ENCODE assay signal across 23 cellular contexts in the genomic region with DNA sequence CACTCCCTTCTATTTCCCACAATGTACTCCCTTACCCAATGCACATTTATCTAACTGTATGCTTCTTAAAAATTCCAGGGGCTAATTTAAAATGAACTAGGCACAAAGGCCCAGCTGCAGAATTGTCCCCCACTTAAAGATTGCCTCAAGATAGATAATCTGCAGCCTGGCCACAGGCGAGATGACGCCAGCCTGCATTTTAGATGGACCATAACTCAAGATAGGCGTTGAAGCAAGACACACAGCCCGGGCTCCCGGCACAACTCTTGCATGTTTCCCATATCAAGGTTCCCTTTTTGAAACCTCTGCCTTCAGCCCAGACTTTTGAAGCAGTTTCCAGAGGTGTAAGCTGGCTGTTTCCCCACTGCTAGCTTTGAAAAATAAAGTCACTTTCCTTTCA.
"Had no signal": no experiment of that assay in that cellular context is flagged by ENCODE, and none has a peak within 500 bp of the region (broad histone marks: within the 10 kb centered on the region; RNA-seq: fewer than 3 reads in every experiment).

No MANE protein-coding gene starts in this region.

- H3K4me3 Mint-ChIP-seq: activated B cell treated with CpG ODN at 0.5 μM for 24 hours; activated naive CD8-positive, alpha-beta T cell treated with anti-CD3 and anti-CD28 coated beads, Interleukin-2, amount 10 ng/mL, durations not matched to agents 7 days and 5 days; activated T-cell treated with anti-CD3 and anti-CD28 coated beads, Interleukin-2, amount 50 U/mL, for 4 hours; endodermal cell; natural killer cell; stimulated activated naive CD8-positive, alpha-beta T cell treated with anti-CD3 and anti-CD28 coated beads, Interleukin-15, Interleukin-2, amounts not matched to agents 100 ng/mL and 50 ng/mL, for 24 hours had no signal

- H3K36me3 Mint-ChIP-seq: activated naive CD8-positive, alpha-beta T cell treated with anti-CD3 and anti-CD28 coated beads, Interleukin-2, amount 10 ng/mL, durations not matched to agents 7 days and 5 days; natural killer cell had no signal

- DNase-seq: activated B cell treated with CpG ODN at 0.5 μM for 24 hours; activated CD4-positive, alpha-beta T cell treated with anti-CD3 and anti-CD28 coated beads for 4 hours; activated CD4-positive, alpha-beta T cell treated with anti-CD3 and anti-CD28 coated beads, Interleukin-2, amount 50 U/mL, for 48 hours; activated CD8-positive, alpha-beta memory T cell treated with anti-CD3 and anti-CD28 coated beads, Interleukin-2, amount 50 U/mL, for 48 hours; activated naive CD4-positive, alpha-beta T cell; activated naive CD8-positive, alpha-beta T cell treated with anti-CD3 and anti-CD28 coated beads, Interleukin-2, amount 10 ng/mL, durations not matched to agents 7 days and 5 days; activated T-cell treated with anti-CD3 and anti-CD28 coated beads, Interleukin-2, amount 50 U/mL, for 4 hours; cerebellar nuclear complex; cortex of kidney; esophagus squamous epithelium; head of caudate nucleus; hypothalamus; left ventricle myocardium inferior; midbrain; natural killer cell; psoas muscle; substantia nigra had no signal

- H3K27ac Mint-ChIP-seq: activated B cell treated with CpG ODN at 0.5 μM for 24 hours; activated naive CD8-positive, alpha-beta T cell treated with anti-CD3 and anti-CD28 coated beads, Interleukin-2, amount 10 ng/mL, durations not matched to agents 7 days and 5 days; activated T-helper 2 cell treated with anti-CD3 and anti-CD28 coated beads, Interferon-gamma antibody, Interleukin-2, Interleukin-4, amounts not matched to agents 10 μg/mL and 5 μg/mL and 100 μg/mL, durations not matched to agents 14 hours and 24 hours and 36 hours; endodermal cell; natural killer cell; stimulated activated naive CD8-positive, alpha-beta T cell treated with anti-CD3 and anti-CD28 coated beads, Interleukin-15, Interleukin-2, amounts not matched to agents 100 ng/mL and 50 ng/mL, for 24 hours had no signal

- ATAC-seq: activated T-cell treated with anti-CD3 and anti-CD28 coated beads, Interleukin-2, amount 50 U/mL, for 4 hours; gastroesophageal sphincter; natural killer cell; psoas muscle had no signal

- H3K27me3 Mint-ChIP-seq: activated B cell treated with CpG ODN at 0.5 μM for 24 hours; stimulated activated naive CD8-positive, alpha-beta T cell treated with anti-CD3 and anti-CD28 coated beads, Interleukin-15, Interleukin-2, amounts not matched to agents 100 ng/mL and 50 ng/mL, for 24 hours had no signal

- H3K36me3 ChIP-seq: esophagus squamous epithelium, gastroesophageal sphincter, left ventricle myocardium inferior, right atrium auricular region, tibial nerve had no signal

- H3K9me3 Mint-ChIP-seq: activated naive CD8-positive, alpha-beta T cell treated with anti-CD3 and anti-CD28 coated beads, Interleukin-2, amount 10 ng/mL, durations not matched to agents 7 days and 5 days; activated T-cell treated with anti-CD3 and anti-CD28 coated beads, Interleukin-2, amount 50 U/mL, for 4 hours; activated T-helper 2 cell treated with anti-CD3 and anti-CD28 coated beads, Interferon-gamma antibody, Interleukin-2, Interleukin-4, amounts not matched to agents 10 μg/mL and 5 μg/mL and 100 μg/mL, durations not matched to agents 14 hours and 24 hours and 36 hours; endodermal cell; natural killer cell; stimulated activated naive CD8-positive, alpha-beta T cell treated with anti-CD3 and anti-CD28 coated beads, Interleukin-15, Interleukin-2, amounts not matched to agents 100 ng/mL and 50 ng/mL, for 24 hours had no signal

- H3K9me3 ChIP-seq: esophagus squamous epithelium, gastroesophageal sphincter, left ventricle myocardium inferior, psoas muscle, right atrium auricular region, tibial nerve had no signal

- H3K4me1 Mint-ChIP-seq: natural killer cell had no signal

- H3K27me3 ChIP-seq: esophagus squamous epithelium, gastroesophageal sphincter, right atrium auricular region, tibial nerve had no signal

- H3K27ac ChIP-seq: esophagus squamous epithelium, gastroesophageal sphincter, left ventricle myocardium inferior, psoas muscle, right atrium auricular region, tibial nerve had no signal

- H3K4me3 ChIP-seq: esophagus squamous epithelium, gastroesophageal sphincter, left ventricle myocardium inferior, psoas muscle, right atrium auricular region, tibial nerve had no signal
